Comparison of ENCODE assay signal across 1 cellular context in the genomic region with DNA sequence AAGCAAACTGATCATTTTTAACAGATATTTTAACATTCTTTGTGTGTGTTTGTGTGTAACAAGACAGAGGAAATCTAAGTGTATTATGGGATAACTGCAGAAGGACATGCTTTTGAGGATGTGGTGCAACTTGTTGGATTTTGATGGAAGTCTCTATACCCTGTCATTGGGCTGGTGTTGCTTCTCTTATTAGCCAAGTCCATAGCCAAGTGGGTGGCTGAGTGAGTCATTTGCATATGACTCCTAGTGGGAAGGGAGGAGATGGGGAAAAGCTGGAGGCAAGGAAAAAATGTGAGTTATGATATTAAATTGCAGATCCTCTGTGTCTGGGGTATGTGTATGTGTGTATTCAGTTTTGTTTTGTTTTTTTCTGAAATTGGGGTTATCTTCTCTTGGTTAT.
TF ChIP-seq lines count a peak whose summit lies in the region.

No MANE protein-coding gene starts in this region.

TF ChIP-seq in GM23338, 12 proteins besides CTCF, POLR2A, EP300 and RAD21 (continued from another document):
- TF ChIP-seq ETS1 (IDR thresholded peaks at IDR 0.05): no peak
- no peak for TF ChIP-seq NANOG (IDR thresholded peaks at IDR 0.05; ENCODE audit: borderline replicate concordance)
- no peak for TF ChIP-seq POLR2AphosphoS5 (IDR thresholded peaks at IDR 0.05; ENCODE audit: low read depth)
- TF ChIP-seq, protein P1, sequence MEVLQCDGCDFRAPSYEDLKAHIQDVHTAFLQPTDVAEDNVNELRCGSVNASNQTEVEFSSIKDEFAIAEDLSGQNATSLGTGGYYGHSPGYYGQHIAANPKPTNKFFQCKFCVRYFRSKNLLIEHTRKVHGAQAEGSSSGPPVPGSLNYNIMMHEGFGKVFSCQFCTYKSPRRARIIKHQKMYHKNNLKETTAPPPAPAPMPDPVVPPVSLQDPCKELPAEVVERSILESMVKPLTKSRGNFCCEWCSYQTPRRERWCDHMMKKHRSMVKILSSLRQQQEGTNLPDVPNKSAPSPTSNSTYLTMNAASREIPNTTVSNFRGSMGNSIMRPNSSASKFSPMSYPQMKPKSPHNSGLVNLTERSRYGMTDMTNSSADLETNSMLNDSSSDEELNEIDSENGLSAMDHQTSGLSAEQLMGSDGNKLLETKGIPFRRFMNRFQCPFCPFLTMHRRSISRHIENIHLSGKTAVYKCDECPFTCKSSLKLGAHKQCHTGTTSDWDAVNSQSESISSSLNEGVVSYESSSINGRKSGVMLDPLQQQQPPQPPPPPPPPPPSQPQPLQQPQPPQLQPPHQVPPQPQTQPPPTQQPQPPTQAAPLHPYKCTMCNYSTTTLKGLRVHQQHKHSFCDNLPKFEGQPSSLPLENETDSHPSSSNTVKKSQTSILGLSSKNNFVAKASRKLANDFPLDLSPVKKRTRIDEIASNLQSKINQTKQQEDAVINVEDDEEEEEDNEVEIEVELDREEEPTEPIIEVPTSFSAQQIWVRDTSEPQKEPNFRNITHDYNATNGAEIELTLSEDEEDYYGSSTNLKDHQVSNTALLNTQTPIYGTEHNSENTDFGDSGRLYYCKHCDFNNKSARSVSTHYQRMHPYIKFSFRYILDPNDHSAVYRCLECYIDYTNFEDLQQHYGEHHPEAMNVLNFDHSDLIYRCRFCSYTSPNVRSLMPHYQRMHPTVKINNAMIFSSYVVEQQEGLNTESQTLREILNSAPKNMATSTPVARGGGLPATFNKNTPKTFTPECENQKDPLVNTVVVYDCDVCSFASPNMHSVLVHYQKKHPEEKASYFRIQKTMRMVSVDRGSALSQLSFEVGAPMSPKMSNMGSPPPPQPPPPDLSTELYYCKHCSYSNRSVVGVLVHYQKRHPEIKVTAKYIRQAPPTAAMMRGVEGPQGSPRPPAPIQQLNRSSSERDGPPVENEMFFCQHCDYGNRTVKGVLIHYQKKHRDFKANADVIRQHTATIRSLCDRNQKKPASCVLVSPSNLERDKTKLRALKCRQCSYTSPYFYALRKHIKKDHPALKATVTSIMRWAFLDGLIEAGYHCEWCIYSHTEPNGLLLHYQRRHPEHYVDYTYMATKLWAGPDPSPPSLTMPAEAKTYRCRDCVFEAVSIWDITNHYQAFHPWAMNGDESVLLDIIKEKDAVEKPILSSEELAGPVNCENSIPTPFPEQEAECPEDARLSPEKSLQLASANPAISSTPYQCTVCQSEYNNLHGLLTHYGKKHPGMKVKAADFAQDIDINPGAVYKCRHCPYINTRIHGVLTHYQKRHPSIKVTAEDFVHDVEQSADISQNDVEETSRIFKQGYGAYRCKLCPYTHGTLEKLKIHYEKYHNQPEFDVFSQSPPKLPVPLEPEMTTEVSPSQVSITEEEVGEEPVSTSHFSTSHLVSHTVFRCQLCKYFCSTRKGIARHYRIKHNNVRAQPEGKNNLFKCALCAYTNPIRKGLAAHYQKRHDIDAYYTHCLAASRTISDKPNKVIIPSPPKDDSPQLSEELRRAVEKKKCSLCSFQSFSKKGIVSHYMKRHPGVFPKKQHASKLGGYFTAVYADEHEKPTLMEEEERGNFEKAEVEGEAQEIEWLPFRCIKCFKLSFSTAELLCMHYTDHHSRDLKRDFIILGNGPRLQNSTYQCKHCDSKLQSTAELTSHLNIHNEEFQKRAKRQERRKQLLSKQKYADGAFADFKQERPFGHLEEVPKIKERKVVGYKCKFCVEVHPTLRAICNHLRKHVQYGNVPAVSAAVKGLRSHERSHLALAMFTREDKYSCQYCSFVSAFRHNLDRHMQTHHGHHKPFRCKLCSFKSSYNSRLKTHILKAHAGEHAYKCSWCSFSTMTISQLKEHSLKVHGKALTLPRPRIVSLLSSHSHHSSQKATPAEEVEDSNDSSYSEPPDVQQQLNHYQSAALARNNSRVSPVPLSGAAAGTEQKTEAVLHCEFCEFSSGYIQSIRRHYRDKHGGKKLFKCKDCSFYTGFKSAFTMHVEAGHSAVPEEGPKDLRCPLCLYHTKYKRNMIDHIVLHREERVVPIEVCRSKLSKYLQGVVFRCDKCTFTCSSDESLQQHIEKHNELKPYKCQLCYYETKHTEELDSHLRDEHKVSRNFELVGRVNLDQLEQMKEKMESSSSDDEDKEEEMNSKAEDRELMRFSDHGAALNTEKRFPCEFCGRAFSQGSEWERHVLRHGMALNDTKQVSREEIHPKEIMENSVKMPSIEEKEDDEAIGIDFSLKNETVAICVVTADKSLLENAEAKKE (CRISPR knock-in tag; IDR thresholded peaks at IDR 0.05): no peak
- TF ChIP-seq EZH2 (IDR thresholded peaks at IDR 0.05; ENCODE audit: low read depth, unreplicated experiment): no peak
- no peak for TF ChIP-seq STAT1 (IDR thresholded peaks at IDR 0.05; ENCODE audit: unreplicated experiment)
- no peak for TF ChIP-seq EZH2phosphoT487 (IDR thresholded peaks at IDR 0.05; ENCODE audit: unreplicated experiment)
